Comparison of ENCODE assay signal across 24 cellular contexts in genomic region chr19:52917531-52917930, GRCh38. TPM values are rescaled to one million over a fixed set of nuclear protein-coding genes. Genes with fewer than 3 reads are reported as not detected.
DNase-seq lines count a peak whose midpoint lies in the region; ATAC-seq, FAIRE-seq and TF ChIP-seq lines count a peak whose summit lies in the region.
"Had no signal": no experiment of that assay in that cellular context is flagged by ENCODE, and none has a peak within 500 bp of the region (broad histone marks: within the 10 kb centered on the region; RNA-seq: fewer than 3 reads in every experiment).

No MANE protein-coding gene starts in this region.

- POLR2A ChIA-PET in CD4-positive, alpha-beta T cell (lab: Charles Lee), result no interaction called here
- POLR2A ChIA-PET in PC-3 (lab: Charles Lee; ENCODE audit: unreplicated experiment), result no interaction called here
- POLR2A ChIA-PET in K562 (lab: Yijun Ruan, JAX), result no interaction called here

- TSS peak; percentile 1 for BruUV-seq in PC-3 (replicated peaks; lab: Mats Ljungman, UMichigan)
- BruUV-seq in K562 (replicated peaks; lab: Mats Ljungman, UMichigan), result TSS peak; percentile 12

- DNase-seq in CD4-positive, alpha-beta T cell, result no peak
- DNase-seq in PC-3 (no peak), K562 (ENCODE audit: extremely low read depth in 1 of 4, low spot score in 3 of 4) (no peak), nephron progenitor cell (no peak), Right ventricle myocardium inferior (ENCODE audit: missing footprints) (no peak), NCI-H345 treated with DMSO at 0.1 percent for 48 hours (lab: John Stamatoyannopoulos, UW; ENCODE audit: unreplicated experiment) (no peak)
- DNase-seq: 8988T; ACHN; AML-193; BE2C; CD4-positive, alpha-beta memory T cell; COR-L47; DMS153; DND-41; H9; HFFc6 had no signal

- H3K4me1 Mint-ChIP-seq in CD4-positive, alpha-beta T cell (ENCODE audit: low read depth), result peaks cover 18% of the 10 kb centered on the region
- peaks cover 19% of the 10 kb centered on the region for H3K4me1 Mint-ChIP-seq in nephron progenitor cell

- H3K27ac Mint-ChIP-seq in CD4-positive, alpha-beta T cell, result no peak overlapping the region
- peak overlapping the region; percentile 61 for H3K27ac Mint-ChIP-seq in nephron progenitor cell
- H3K27ac Mint-ChIP-seq: CD4-positive, alpha-beta memory T cell; GM23338; H9; HFFc6 had no signal

- TF ChIP-seq CTCF in CD4-positive, alpha-beta T cell (IDR thresholded peaks at IDR 0.05), result no peak
- TF ChIP-seq CTCF in PC-3 (conservative IDR thresholded peaks at IDR 0.05; ENCODE audit: low read depth, low read length) (no peak), K562 (IDR thresholded peaks at IDR 0.05 in 2 of 3, conservative IDR thresholded peaks at IDR 0.05 in 1 of 3; ENCODE audit: insufficient read depth in 2 of 3, low read depth in 1 of 3, low read length in 3 of 3) (no peak), nephron progenitor cell (IDR thresholded peaks at IDR 0.05) (no peak)

- WGBS in K562 (ENCODE audit: insufficient coverage, low coverage, missing lambda C conversion rate), result 98% methylated on average over 5 of the region's 5 CpGs

- H3F3A ChIP-seq in PC-3 (ENCODE audit: low read length, unreplicated experiment), result no peaks in the 10 kb centered on the region

- no peak overlapping the region for H3K4me2 ChIP-seq in PC-3 (ENCODE audit: low read length)
- H3K4me2 ChIP-seq in K562 (ENCODE audit: insufficient read depth, low read length), result no peak overlapping the region
- H3K4me2 ChIP-seq: A549; BLaER1 treated with 17β-estradiol and CSF1 and Interleukin-3, amounts not matched to agents 10 nM and 100 nM; GM23338 had no signal

- ATAC-seq in CD4-positive, alpha-beta T cell (ENCODE audit: poor library complexity), result no peak
- no peak for ATAC-seq in PC-3
- no peak for ATAC-seq in K562
- no peak for ATAC-seq in Right ventricle myocardium inferior
- no peak for ATAC-seq in HG02840 (IDR thresholded peaks at IDR 0.05; ENCODE audit: low FRiP score, unreplicated experiment)
- ATAC-seq in HG02938 (IDR thresholded peaks at IDR 0.05; ENCODE audit: unreplicated experiment), result no peak
- ATAC-seq: A549, GM23338, HCT116 had no signal

- H3K9me2 ChIP-seq in PC-3 (replicated peaks; ENCODE audit: low read length), result no peaks in the 10 kb centered on the region

- TF ChIP-seq POLR2A in K562 (conservative IDR thresholded peaks at IDR 0.05), result no peak

- peaks cover 66% of the 10 kb centered on the region for H3K36me3 Mint-ChIP-seq in CD4-positive, alpha-beta T cell (ENCODE audit: low read depth)
- H3K36me3 Mint-ChIP-seq in nephron progenitor cell (ENCODE audit: low read depth), result peaks cover 55% of the 10 kb centered on the region

- CTCF ChIA-PET in CD4-positive, alpha-beta T cell (lab: Charles Lee), result no interaction called here
- CTCF ChIA-PET in PC-3 (lab: Charles Lee), result no interaction called here
- CTCF ChIA-PET in K562 (lab: Yijun Ruan, JAX; ENCODE audit: low intra/inter-chr PET ratio), result no interaction called here

- H3K27ac ChIP-seq in CD4-positive, alpha-beta T cell (ENCODE audit: low read depth, low read length), result no peak overlapping the region
- H3K27ac ChIP-seq in PC-3 (ENCODE audit: low read length) (no peak overlapping the region), K562 (ENCODE audit: extremely low read depth, low read depth, low read length) (no peak overlapping the region)
- H3K27ac ChIP-seq: A549; BLaER1 treated with 17β-estradiol and CSF1 and Interleukin-3, amounts not matched to agents 10 nM and 100 nM had no signal

- no peak overlapping the region for H2AFZ ChIP-seq in PC-3 (ENCODE audit: low read length)
- H2AFZ ChIP-seq in K562 (ENCODE audit: low read depth, low read length), result no peak overlapping the region
- H2AFZ ChIP-seq: GM23338 had no signal

- H3K4me3 ChIP-seq in PC-3 (ENCODE audit: low read length) (no peak overlapping the region), K562 (no peak overlapping the region)
- H3K4me3 ChIP-seq: A549; BLaER1 treated with 17β-estradiol and CSF1 and Interleukin-3, amounts not matched to agents 10 nM and 100 nM; GM23338 had no signal

- H3K4me1 ChIP-seq in PC-3 (ENCODE audit: insufficient read depth, low read length), result no peaks in the 10 kb centered on the region
- peaks cover 0 to 5% of the 10 kb centered on the region in 2 experiments; a peak in 2 of 5 replicates for H3K4me1 ChIP-seq in K562 (replicated peaks in 1 of 2; ENCODE audit: control insufficient read depth in 2 of 2, insufficient read depth in 2 of 2, low read length in 2 of 2)
- H3K4me1 ChIP-seq: A549, BE2C had no signal

- H3K27me3 ChIP-seq in CD4-positive, alpha-beta T cell (ENCODE audit: control insufficient read depth, insufficient read depth, low read length), result no peaks in the 10 kb centered on the region
- no peaks in the 10 kb centered on the region for H3K27me3 ChIP-seq in PC-3 (ENCODE audit: low read length)
- H3K27me3 ChIP-seq in K562 (ENCODE audit: control insufficient read depth in 2 of 2, insufficient read depth in 2 of 2, low read length in 2 of 2), result no peaks in the 10 kb centered on the region
- H3K27me3 ChIP-seq: BE2C; BLaER1 treated with 17β-estradiol and CSF1 and Interleukin-3, amounts not matched to agents 10 nM and 100 nM had no signal

- in situ Hi-C loops in K562 (cut with MboI), result no loop called here

- H3K9ac ChIP-seq in PC-3 (ENCODE audit: low read length), result no peak overlapping the region
- no peak overlapping the region for H3K9ac ChIP-seq in K562 (ENCODE audit: insufficient read depth in 1 of 2, low read depth in 2 of 2, low read length in 2 of 2)
- H3K9ac ChIP-seq: BLaER1 treated with 17β-estradiol and CSF1 and Interleukin-3, amounts not matched to agents 10 nM and 100 nM had no signal

- H3K36me3 ChIP-seq in PC-3 (ENCODE audit: low read depth, low read length) (peaks cover 27% of the 10 kb centered on the region), K562 (ENCODE audit: control insufficient read depth, insufficient read depth, low read length) (peaks cover 62% of the 10 kb centered on the region; the same call in 2 of the 3 replicates)
- H3K36me3 ChIP-seq: BE2C had no signal

- H3K79me2 ChIP-seq in PC-3 (ENCODE audit: low read length), result peaks cover 12% of the 10 kb centered on the region
- peaks cover 32% of the 10 kb centered on the region for H3K79me2 ChIP-seq in K562 (ENCODE audit: control insufficient read depth, insufficient read depth, low read length)

- intact Hi-C loops in CD4-positive, alpha-beta T cell (cut with DNase I, micrococcal nuclease), result no loop called here
- intact Hi-C loops in PC-3 (cut with micrococcal nuclease) (no loop called here), K562 (cut with micrococcal nuclease) (no loop called here), Right ventricle myocardium inferior (cut with DNase I) (no loop called here)

- no peaks in the 10 kb centered on the region for H3K27me3 Mint-ChIP-seq in CD4-positive, alpha-beta T cell
- H3K27me3 Mint-ChIP-seq in nephron progenitor cell (ENCODE audit: low read depth, poor library complexity), result peaks cover 3% of the 10 kb centered on the region

- H3K4me3 Mint-ChIP-seq in CD4-positive, alpha-beta T cell, result peak overlapping the region; percentile 9
- H3K4me3 Mint-ChIP-seq in nephron progenitor cell, result no peak overlapping the region
- H3K4me3 Mint-ChIP-seq: CD14-positive monocyte; CD4-positive, alpha-beta memory T cell; GM23338; H9; HFFc6 had no signal

- no peaks in the 10 kb centered on the region for H3K9me3 Mint-ChIP-seq in CD4-positive, alpha-beta T cell
- peaks cover 4% of the 10 kb centered on the region for H3K9me3 Mint-ChIP-seq in nephron progenitor cell
- H3K9me3 Mint-ChIP-seq: GM23338, H9, HFFc6 had no signal

- TF ChIP-seq EP300 in K562 (IDR thresholded peaks at IDR 0.05; ENCODE audit: low read length), result no peak

- no peaks in the 10 kb centered on the region for H4K20me1 ChIP-seq in PC-3 (ENCODE audit: low read length)
- no peaks in the 10 kb centered on the region for H4K20me1 ChIP-seq in K562 (replicated peaks; ENCODE audit: control insufficient read depth, insufficient read depth, low read length)
- H4K20me1 ChIP-seq: BLaER1 treated with 17β-estradiol and CSF1 and Interleukin-3, amounts not matched to agents 10 nM and 100 nM had no signal

- TF ChIP-seq RAD21 in K562 (CRISPR knock-in tag; conservative IDR thresholded peaks at IDR 0.05 in 1 of 2, IDR thresholded peaks at IDR 0.05 in 1 of 2), result no peak

- FAIRE-seq in K562 (lab: Jason Lieb, UNC), result no peak
- FAIRE-seq: A549, G401.6 had no signal

- no peaks in the 10 kb centered on the region for H3K9me1 ChIP-seq in K562 (ENCODE audit: control insufficient read depth, insufficient read depth, low read length)

- H3K9me3 ChIP-seq in CD4-positive, alpha-beta T cell (ENCODE audit: control insufficient read depth, low read length), result no peaks in the 10 kb centered on the region
- no peaks in the 10 kb centered on the region for H3K9me3 ChIP-seq in PC-3 (ENCODE audit: low read length)
- H3K9me3 ChIP-seq in K562 (replicated peaks; ENCODE audit: control insufficient read depth, insufficient read depth, low read depth, low read length), result no peaks in the 10 kb centered on the region; the same call in 1 of the 2 replicates
- H3K9me3 ChIP-seq: BE2C; BLaER1 treated with 17β-estradiol and CSF1 and Interleukin-3, amounts not matched to agents 10 nM and 100 nM had no signal

RNA-seq across cellular contexts. Expression of gene ZNF888, which starts 5.7 kb away (rescaled TPM):
- 1 to 10 TPM; 2.5 to 3.0 TPM for total RNA-seq in CD4-positive, alpha-beta T cell
- total RNA-seq in PC-3 (2014; rRNA removed), result 5.2 and 5.4 TPM in 2 replicates
- 11.0 and 36.0 TPM in 2 replicates for total RNA-seq in K562 (2011; cell fraction: chromatin; rRNA removed; ENCODE audit: low replicate concordance)
- 7.5 and 10.3 TPM in 2 replicates for total RNA-seq in K562 (2011; cell fraction: nucleolus; rRNA removed)
- total RNA-seq in K562 (2011; cell fraction: nucleoplasm; rRNA removed), result 12.6 and 13.6 TPM in 2 replicates
- 6.9 and 8.9 TPM in 2 replicates for total RNA-seq in K562 (2014; rRNA removed)
- total RNA-seq in K562 (2014; rRNA removed; fragmentation: Illumina TruSeq; extraction: Trizol), result 13.3 and 15.5 TPM in 2 replicates
- 12.1 TPM in 2 replicates for total RNA-seq in K562 (2015; rRNA removed; fragmentation: Illumina TruSeq; extraction: Trizol)
- total RNA-seq in K562 (2021), result 8.3 and 10.7 TPM in 2 replicates
- 9.6 and 12.5 TPM in 2 replicates for polyA plus RNA-seq in K562 (2011; rRNA removed)
- polyA plus RNA-seq in K562 (2011; cell fraction: cytosol; rRNA removed), result 2.2 and 4.6 TPM in 2 replicates
- 7.9 and 8.3 TPM in 2 replicates for polyA plus RNA-seq in K562 (2011; cell fraction: nucleus; rRNA removed)
- polyA plus RNA-seq in K562 (2012), result 7.5 and 8.1 TPM in 2 replicates
- 9.9 and 10.1 TPM in 2 replicates for polyA plus RNA-seq in K562 (2014; fragmentation: Illumina TruSeq; extraction: Trizol)
- 1 to 10 TPM; 1.6 to 2.7 TPM for polyA plus RNA-seq in K562 (2014; fragmentation: Nextera tagmentation; extraction: Ambion mirVana)
- polyA plus RNA-seq in K562 (2014; rRNA removed), result 4.5 and 5.9 TPM in 2 replicates
- polyA minus RNA-seq in K562 (2011; rRNA and poly(A)+ RNA removed), result 40.2 and 44.6 TPM in 2 replicates
- 10.2 and 14.1 TPM in 2 replicates for polyA minus RNA-seq in K562 (2011; cell fraction: cytosol; rRNA and poly(A)+ RNA removed)
- polyA minus RNA-seq in K562 (2011; cell fraction: nucleus; rRNA and poly(A)+ RNA removed), result 7.1 and 13.7 TPM in 2 replicates
- total RNA-seq in Right ventricle myocardium inferior, result 1.3 TPM
- polyA plus RNA-seq: A549 had no signal

RNA-seq across cellular contexts. Expression of gene ZNF320, which starts 20.1 kb away (rescaled TPM):
- total RNA-seq in CD4-positive, alpha-beta T cell, result 1 to 10 TPM; 7.2 to 7.4 TPM
- total RNA-seq in PC-3 (2014; rRNA removed) (7.7 and 10.6 TPM in 2 replicates), K562 (2014; rRNA removed) (7.7 and 8.3 TPM in 2 replicates), K562 (2014; rRNA removed; fragmentation: Illumina TruSeq; extraction: Trizol) (14.6 and 16.1 TPM in 2 replicates), K562 (2015; rRNA removed; fragmentation: Illumina TruSeq; extraction: Trizol) (11.4 and 11.7 TPM in 2 replicates), K562 (2021) (11.9 and 14.2 TPM in 2 replicates), Right ventricle myocardium inferior (10.4 TPM)
- 55.5 and 61.4 TPM in 2 replicates for total RNA-seq in K562 (2011; cell fraction: chromatin; rRNA removed; ENCODE audit: low replicate concordance)
- 37.0 and 39.7 TPM in 2 replicates for total RNA-seq in K562 (2011; cell fraction: nucleolus; rRNA removed)
- 68.2 and 105 TPM in 2 replicates for total RNA-seq in K562 (2011; cell fraction: nucleoplasm; rRNA removed)
- polyA plus RNA-seq in K562 (2011; rRNA removed) (25.4 and 25.6 TPM in 2 replicates), K562 (2014; fragmentation: Illumina TruSeq; extraction: Trizol) (8.3 and 11.4 TPM in 2 replicates), K562 (2014; fragmentation: Nextera tagmentation; extraction: Ambion mirVana) (1 to 10 TPM; 5.4 to 6.5 TPM), K562 (2014; rRNA removed) (11.0 and 15.6 TPM in 2 replicates)
- polyA plus RNA-seq in K562 (2011; cell fraction: cytosol; rRNA removed), result 17.0 and 19.1 TPM in 2 replicates
- 30.1 and 33.0 TPM in 2 replicates for polyA plus RNA-seq in K562 (2011; cell fraction: nucleus; rRNA removed)
- polyA plus RNA-seq in K562 (2012), result 6.8 and 8.5 TPM in 2 replicates
- 12.1 and 14.5 TPM in 2 replicates for polyA minus RNA-seq in K562 (2011; rRNA and poly(A)+ RNA removed)
- polyA minus RNA-seq in K562 (2011; cell fraction: cytosol; rRNA and poly(A)+ RNA removed), result 8.3 and 17.6 TPM in 2 replicates
- polyA minus RNA-seq in K562 (2011; cell fraction: nucleus; rRNA and poly(A)+ RNA removed), result 12.3 and 13.2 TPM in 2 replicates
- polyA plus RNA-seq: A549 had no signal

RNA-seq across cellular contexts. Expression of gene ZNF816, which starts 45.1 kb away (rescaled TPM):
- total RNA-seq in CD4-positive, alpha-beta T cell, result 1 to 10 TPM; 3.6 to 5.5 TPM
- total RNA-seq in PC-3 (2014; rRNA removed) (7.6 and 10.2 TPM in 2 replicates), K562 (2014; rRNA removed) (10.7 and 11.3 TPM in 2 replicates), K562 (2014; rRNA removed; fragmentation: Illumina TruSeq; extraction: Trizol) (23.4 and 24.0 TPM in 2 replicates), K562 (2015; rRNA removed; fragmentation: Illumina TruSeq; extraction: Trizol) (19.3 and 23.3 TPM in 2 replicates), K562 (2021) (12.0 and 15.5 TPM in 2 replicates), Right ventricle myocardium inferior (4.4 TPM)
- 30.0 and 80.9 TPM in 2 replicates for total RNA-seq in K562 (2011; cell fraction: chromatin; rRNA removed; ENCODE audit: low replicate concordance)
- total RNA-seq in K562 (2011; cell fraction: nucleolus; rRNA removed), result 20.5 and 22.0 TPM in 2 replicates
- 27.3 and 32.6 TPM in 2 replicates for total RNA-seq in K562 (2011; cell fraction: nucleoplasm; rRNA removed)
- polyA plus RNA-seq in K562 (2011; rRNA removed) (18.0 and 18.8 TPM in 2 replicates), K562 (2014; fragmentation: Illumina TruSeq; extraction: Trizol) (13.0 and 13.1 TPM in 2 replicates), K562 (2014; fragmentation: Nextera tagmentation; extraction: Ambion mirVana) (10 to 100 TPM; 11.1 to 17.0 TPM), K562 (2014; rRNA removed) (6.6 and 8.6 TPM in 2 replicates)
- 4.3 and 9.0 TPM in 2 replicates for polyA plus RNA-seq in K562 (2011; cell fraction: cytosol; rRNA removed)
- 11.3 and 15.3 TPM in 2 replicates for polyA plus RNA-seq in K562 (2011; cell fraction: nucleus; rRNA removed)
- 7.6 and 7.8 TPM in 2 replicates for polyA plus RNA-seq in K562 (2012)
- polyA minus RNA-seq in K562 (2011; rRNA and poly(A)+ RNA removed), result 30.0 and 35.9 TPM in 2 replicates
- polyA minus RNA-seq in K562 (2011; cell fraction: cytosol; rRNA and poly(A)+ RNA removed), result 12.1 and 19.6 TPM in 2 replicates
- 8.2 and 20.2 TPM in 2 replicates for polyA minus RNA-seq in K562 (2011; cell fraction: nucleus; rRNA and poly(A)+ RNA removed)
